Comparison of ENCODE assay signal across 8 cellular contexts in genomic region chrX:19593684-19594083, GRCh38.
DNase-seq lines count a peak whose midpoint lies in the region; ATAC-seq and TF ChIP-seq lines count a peak whose summit lies in the region.

No MANE protein-coding gene starts in this region.

- ATAC-seq in GM18907 (IDR thresholded peaks at IDR 0.05; ENCODE audit: unreplicated experiment), result no peak

- H3K4me3 ChIP-seq in fibroblast of mammary gland (ENCODE audit: control insufficient read depth, low read depth, low read length), result no peak overlapping the region

- DNase-seq in NCI-H2196 (lab: John Stamatoyannopoulos, UW; ENCODE audit: unreplicated experiment) (peak; percentile 23), NCI-H2196 treated with DMSO at 0.1 percent for 48 hours (lab: John Stamatoyannopoulos, UW; ENCODE audit: unreplicated experiment) (no peak), HT1080 (ENCODE audit: low read depth) (peak; percentile 13), T follicular helper cell (ENCODE audit: low read depth) (peak; percentile 8), fibroblast of mammary gland (ENCODE audit: low read depth) (peak; percentile 61), renal cortical epithelial cell (ENCODE audit: low read depth) (peak; percentile 47), GOT3 (lab: John Stamatoyannopoulos, UW) (no peak)

- peak; percentile 55 for TF ChIP-seq CTCF in fibroblast of mammary gland (conservative IDR thresholded peaks at IDR 0.05; ENCODE audit: control insufficient read depth, insufficient read depth, low read depth, low read length)

Comparison
In these comparisons a context has a peak if more than half of its experiments do, and no peak if none do; other contexts are left out.
1. DNase-seq: peak in NCI-H2196 (single experiment), HT1080 (single experiment), T follicular helper cell (single experiment), fibroblast of mammary gland (single experiment) and renal cortical epithelial cell (single experiment); none in NCI-H2196 treated with DMSO at 0.1 percent for 48 hours (single experiment) and GOT3 (single experiment).